In the genomic region with DNA sequence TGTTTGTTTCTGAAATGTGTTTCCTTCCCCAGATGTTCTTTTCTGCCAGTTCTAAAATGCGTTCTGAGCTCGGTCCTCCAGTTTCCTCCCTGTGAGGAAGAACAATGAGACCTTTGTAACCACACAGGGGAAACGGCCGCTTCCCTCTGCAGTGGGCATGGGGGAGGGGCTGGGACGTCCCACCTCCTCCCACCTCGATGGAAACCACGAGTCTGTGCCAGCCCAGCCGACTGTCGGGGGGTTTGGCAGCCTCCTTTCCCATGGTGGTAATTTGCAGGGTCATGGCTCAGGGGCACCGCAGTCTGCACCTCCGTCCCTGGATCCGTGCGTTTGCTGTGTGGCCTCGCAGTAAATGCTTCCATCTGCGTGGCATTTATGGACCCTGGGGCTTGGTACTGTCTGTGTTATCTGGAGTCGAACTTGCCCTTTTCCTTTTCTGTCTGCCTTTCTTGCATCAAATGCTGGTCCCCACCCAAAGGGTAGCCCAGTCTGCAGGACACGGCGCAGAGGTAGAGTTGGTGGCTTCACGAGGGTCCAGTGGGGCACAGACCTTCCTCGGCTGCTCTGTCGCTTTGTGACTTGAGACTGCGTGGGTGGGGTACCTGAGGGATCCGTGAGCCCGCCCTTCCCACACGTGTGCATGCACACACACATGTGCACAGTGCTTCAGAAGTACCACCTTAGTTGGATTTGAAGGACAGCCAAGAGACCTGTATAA, we compare ENCODE assay signal across 8 cellular contexts. TPM values are rescaled to one million over a fixed set of nuclear protein-coding genes. Genes with fewer than 3 reads are reported as not detected.
DNase-seq lines count a peak whose midpoint lies in the region; ATAC-seq and TF ChIP-seq lines count a peak whose summit lies in the region.

No MANE protein-coding gene starts in this region.

- H3K27me3 ChIP-seq in heart left ventricle (no peaks in the 10 kb centered on the region), MM.1S (replicated peaks; ENCODE audit: insufficient read depth, low read length) (no peaks in the 10 kb centered on the region)

- H3K79me2 ChIP-seq in MM.1S (ENCODE audit: low read length): no peaks in the 10 kb centered on the region

- H3K9me3 ChIP-seq in heart left ventricle (no peaks in the 10 kb centered on the region), MM.1S (replicated peaks; ENCODE audit: insufficient read depth, low read length) (no peaks in the 10 kb centered on the region)

- no peaks in the 10 kb centered on the region for H3K36me3 ChIP-seq in heart left ventricle
- no peaks in the 10 kb centered on the region for H3K36me3 ChIP-seq in MM.1S (replicated peaks; ENCODE audit: insufficient read depth, low read length)

- TF ChIP-seq CTCF in heart left ventricle (IDR thresholded peaks at IDR 0.05) (no peak), MM.1S (IDR thresholded peaks at IDR 0.05; ENCODE audit: low read length) (no peak)

- H3K9ac ChIP-seq in MM.1S (ENCODE audit: low read length): no peak overlapping the region

- H3K4me3 ChIP-seq in heart left ventricle (peak overlapping the region in 1 of 12 donors; percentile 24), MM.1S (ENCODE audit: low read length) (no peak overlapping the region)

- H2AFZ ChIP-seq in MM.1S (ENCODE audit: low read length): no peak overlapping the region

- TF ChIP-seq POLR2A in heart left ventricle (IDR thresholded peaks at IDR 0.05): no peak

- DNase-seq in HT1080 (ENCODE audit: low read depth) (peak; percentile 80), heart left ventricle (peak in 4 of 5 donors; percentile 61 to 75 (median 68)), retina (peak; percentile 90), NCI-H2081 (lab: John Stamatoyannopoulos, UW) (no peak), RKO (ENCODE audit: low spot score) (no peak), MM.1S (no peak), ACHN (no peak)

- no peaks in the 10 kb centered on the region for H3F3A ChIP-seq in MM.1S (ENCODE audit: insufficient read depth, low read length)

- intact Hi-C loops in heart left ventricle (cut with DNase I): loop anchor here in 2 of 10 donors (2.0 to 5.0 kb wide), 2 partner anchors 14 to 54 kb away; no protein-coding TSS in a partner anchor

- peak; percentile 21; the same call in 2 of the 3 replicates for ATAC-seq in SK-N-SH treated with all-trans-retinoic acid at 6 μM for 48 hours
- peak; percentile 31 to 55 (median 43) for ATAC-seq in heart left ventricle

- H3K27ac ChIP-seq in heart left ventricle (peak overlapping the region in 9 of 12 donors; percentile 15 to 69 (median 34)), MM.1S (ENCODE audit: low read length) (no peak overlapping the region)

- H3K4me1 ChIP-seq in heart left ventricle (peaks cover 16 to 94% (median 85%) of the 10 kb centered on the region in 12 donors), MM.1S (ENCODE audit: low read length) (no peaks in the 10 kb centered on the region)

- in situ Hi-C loops in ACHN (cut with HindIII; ENCODE audit: low pct_ligation_motif_present, low pct_unique_long_range_greater_than_20kb, low sequenced_read_pairs): no loop called here

- no peak overlapping the region for H3K4me2 ChIP-seq in MM.1S (ENCODE audit: low read depth, low read length)

- H3K9me2 ChIP-seq in MM.1S (replicated peaks; ENCODE audit: insufficient read depth, low read length): no peaks in the 10 kb centered on the region

- 40 to 46% (median 44%) methylated on average over 16 to 25 of the region's 25 CpGs for WGBS in heart left ventricle, 4 donors

- no peaks in the 10 kb centered on the region for H4K20me1 ChIP-seq in MM.1S (ENCODE audit: insufficient read depth, low read length)

TF ChIP-seq in SK-N-SH treated with all-trans-retinoic acid at 6 μM for 48 hours, 23 proteins besides CTCF, POLR2A, EP300 and RAD21:
- TF ChIP-seq ZFP3 (CRISPR knock-in tag; IDR thresholded peaks at IDR 0.05) (0 out of 2 replicates have a peak, but pooled peaks have one; percentile 33), ZNF70 (CRISPR knock-in tag; IDR thresholded peaks at IDR 0.05) (no peak)

RNA-seq across cellular contexts. Expression of a gene that starts 16.1 kb away (rescaled TPM):
- total RNA-seq in HT1080 (2014; rRNA removed; shearing (Covaris generic)): 13.1 and 20.8 TPM in 2 replicates
- polyA plus RNA-seq in HT1080 (2015; cell fraction: cytosol; rRNA removed): 15.2 and 17.1 TPM in 2 replicates
- 24.2 and 26.1 TPM in 2 replicates for polyA plus RNA-seq in HT1080 (2015; cell fraction: nucleus; rRNA removed)
- total RNA-seq in heart left ventricle: 10 to 100 TPM; 34.5 to 62.5 (median 39.8) TPM
- polyA plus RNA-seq in heart left ventricle: 10 to 100 TPM; 30.2 to 44.0 TPM

RNA-seq across cellular contexts. Expression of a gene that starts 56.8 kb away (rescaled TPM):
- total RNA-seq in HT1080 (2014; rRNA removed; shearing (Covaris generic)): 41.8 and 53.2 TPM in 2 replicates
- polyA plus RNA-seq in HT1080 (2015; cell fraction: cytosol; rRNA removed): 67.4 and 81.5 TPM in 2 replicates
- 29.1 and 37.4 TPM in 2 replicates for polyA plus RNA-seq in HT1080 (2015; cell fraction: nucleus; rRNA removed)
- total RNA-seq in heart left ventricle: 10 to 100 TPM; 17.6 to 47.1 (median 31.6) TPM
- polyA plus RNA-seq in heart left ventricle: 10 to 100 TPM; 33.6 to 60.5 TPM

Comparison
In these comparisons a context has a peak if more than half of its experiments do, and no peak if none do; other contexts are left out.
1. DNase-seq: peak in HT1080 (single experiment), heart left ventricle (4 of 5) and retina (single experiment); none in NCI-H2081 (0 of 2), RKO (single experiment), MM.1S (single experiment) and ACHN (single experiment).